10 cellular contexts compared by ENCODE assay signal in genomic region chr5:67301285-67301904, GRCh38.
DNase-seq lines count a peak whose midpoint lies in the region; ATAC-seq and TF ChIP-seq lines count a peak whose summit lies in the region.
"Had no signal": no experiment of that assay in that cellular context is flagged by ENCODE, and none has a peak within 500 bp of the region (broad histone marks: within the 10 kb centered on the region; RNA-seq: fewer than 3 reads in every experiment).

No MANE protein-coding gene starts in this region.

- peaks cover 13 to 52% (median 33%) of the 10 kb centered on the region in 3 donors for H3K4me1 ChIP-seq in esophagus squamous epithelium
- H3K4me1 ChIP-seq: SJCRH30 had no signal

- H3K27ac ChIP-seq in esophagus squamous epithelium = peak overlapping the region; percentile 57 to 89 (median 86)
- H3K27ac ChIP-seq: SJCRH30 had no signal

- no peaks in the 10 kb centered on the region for H3K36me3 Mint-ChIP-seq in osteocyte (ENCODE audit: unreplicated experiment)

- peak; percentile 74 for DNase-seq in AG20443 (ENCODE audit: low spot score)
- peak; percentile 57 for DNase-seq in NOMO-1 treated with DMSO at 0.1 percent for 48 hours (lab: John Stamatoyannopoulos, UW; ENCODE audit: unreplicated experiment)
- peak; percentile 3 for DNase-seq in esophagus squamous epithelium (lab: John Stamatoyannopoulos, UW)
- no peak for DNase-seq in osteocyte (ENCODE audit: extremely low spot score, unreplicated experiment)
- DNase-seq in GM19240 (ENCODE audit: insufficient read length, low spot score) = no peak
- no peak for DNase-seq in NCI-H2171 treated with DMSO at 0.1 percent for 48 hours (lab: John Stamatoyannopoulos, UW)
- DNase-seq: caudate nucleus had no signal

- peaks cover 46% of the 10 kb centered on the region for H3K4me1 Mint-ChIP-seq in osteocyte (ENCODE audit: unreplicated experiment)

- no peaks in the 10 kb centered on the region for H3K27me3 ChIP-seq in esophagus squamous epithelium
- H3K27me3 ChIP-seq: SJCRH30 had no signal

- no peaks in the 10 kb centered on the region for H3K36me3 ChIP-seq in esophagus squamous epithelium
- H3K36me3 ChIP-seq: SJCRH30 had no signal

- H3K4me3 Mint-ChIP-seq in osteocyte (ENCODE audit: unreplicated experiment) = no peak overlapping the region

- H3K4me3 ChIP-seq in esophagus squamous epithelium = no peak overlapping the region
- H3K4me3 ChIP-seq: SJCRH30 had no signal

- ATAC-seq in HG03565 (IDR thresholded peaks at IDR 0.05; ENCODE audit: unreplicated experiment) = no peak
- ATAC-seq in HG02623 (IDR thresholded peaks at IDR 0.05; ENCODE audit: unreplicated experiment) = no peak

- no peaks in the 10 kb centered on the region for H3K27me3 Mint-ChIP-seq in osteocyte (ENCODE audit: unreplicated experiment)

- no peak for TF ChIP-seq POLR2A in esophagus squamous epithelium (IDR thresholded peaks at IDR 0.05)

- H3K27ac Mint-ChIP-seq in osteocyte (ENCODE audit: unreplicated experiment) = peak overlapping the region; percentile 78

- TF ChIP-seq CTCF in esophagus squamous epithelium (IDR thresholded peaks at IDR 0.05) (no peak), osteocyte (IDR thresholded peaks at IDR 0.05) (no peak)

- 8 to 17% methylated on average over 8 of the region's 8 CpGs for WGBS in esophagus squamous epithelium, 2 donors

- intact Hi-C loops in esophagus squamous epithelium (cut with DNase I) = no loop called here

- H3K9me3 Mint-ChIP-seq in osteocyte (ENCODE audit: unreplicated experiment) = no peaks in the 10 kb centered on the region

- no peaks in the 10 kb centered on the region for H3K9me3 ChIP-seq in esophagus squamous epithelium
- H3K9me3 ChIP-seq: SJCRH30 had no signal

Comparison
In these comparisons a context has a peak if more than half of its experiments do, and no peak if none do; other contexts are left out.
1. DNase-seq: peak in AG20443 (single experiment), NOMO-1 treated with DMSO at 0.1 percent for 48 hours (single experiment) and esophagus squamous epithelium (single experiment); none in osteocyte (single experiment), GM19240 (single experiment) and NCI-H2171 treated with DMSO at 0.1 percent for 48 hours (single experiment).